In the genomic region with DNA sequence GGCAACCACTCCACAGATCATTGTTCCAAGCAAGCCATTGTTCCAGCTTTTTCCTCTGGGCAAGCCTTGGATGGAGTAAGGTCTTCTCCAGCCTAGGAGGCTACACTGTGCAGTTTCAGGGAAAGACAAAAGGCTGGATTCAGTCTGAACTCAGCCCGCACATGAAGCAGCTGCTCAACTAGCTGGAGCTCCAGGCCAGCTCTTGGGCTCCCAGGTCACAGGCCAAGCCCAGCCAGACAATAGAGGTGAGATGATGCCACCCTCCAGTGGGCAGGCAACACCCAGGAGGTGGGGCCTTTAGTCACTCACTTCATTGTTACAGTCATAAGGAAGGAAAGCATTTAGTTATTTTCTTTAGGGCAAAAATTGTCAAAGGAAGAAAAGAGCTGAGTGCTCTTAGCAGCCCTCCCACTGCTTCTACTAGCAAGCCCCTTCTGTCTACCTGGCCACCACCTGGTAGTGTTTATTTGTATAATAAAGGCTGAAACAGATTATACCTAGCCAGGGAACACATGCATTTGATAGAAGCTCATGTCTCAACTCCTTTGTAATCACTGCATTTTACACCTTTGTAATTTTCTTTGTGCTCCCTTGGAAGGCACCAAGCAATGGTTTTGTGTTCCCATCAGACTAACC, we compare ENCODE assay signal across 1 cellular context.
TF ChIP-seq lines count a peak whose summit lies in the region.

No MANE protein-coding gene starts in this region.

TF ChIP-seq in GM23338, 12 proteins besides CTCF, POLR2A, EP300 and RAD21 (continued from another document):
- no peak for TF ChIP-seq CREB1 (CRISPR knock-in tag; IDR thresholded peaks at IDR 0.05; ENCODE audit: low read depth)
- TF ChIP-seq, protein P1, sequence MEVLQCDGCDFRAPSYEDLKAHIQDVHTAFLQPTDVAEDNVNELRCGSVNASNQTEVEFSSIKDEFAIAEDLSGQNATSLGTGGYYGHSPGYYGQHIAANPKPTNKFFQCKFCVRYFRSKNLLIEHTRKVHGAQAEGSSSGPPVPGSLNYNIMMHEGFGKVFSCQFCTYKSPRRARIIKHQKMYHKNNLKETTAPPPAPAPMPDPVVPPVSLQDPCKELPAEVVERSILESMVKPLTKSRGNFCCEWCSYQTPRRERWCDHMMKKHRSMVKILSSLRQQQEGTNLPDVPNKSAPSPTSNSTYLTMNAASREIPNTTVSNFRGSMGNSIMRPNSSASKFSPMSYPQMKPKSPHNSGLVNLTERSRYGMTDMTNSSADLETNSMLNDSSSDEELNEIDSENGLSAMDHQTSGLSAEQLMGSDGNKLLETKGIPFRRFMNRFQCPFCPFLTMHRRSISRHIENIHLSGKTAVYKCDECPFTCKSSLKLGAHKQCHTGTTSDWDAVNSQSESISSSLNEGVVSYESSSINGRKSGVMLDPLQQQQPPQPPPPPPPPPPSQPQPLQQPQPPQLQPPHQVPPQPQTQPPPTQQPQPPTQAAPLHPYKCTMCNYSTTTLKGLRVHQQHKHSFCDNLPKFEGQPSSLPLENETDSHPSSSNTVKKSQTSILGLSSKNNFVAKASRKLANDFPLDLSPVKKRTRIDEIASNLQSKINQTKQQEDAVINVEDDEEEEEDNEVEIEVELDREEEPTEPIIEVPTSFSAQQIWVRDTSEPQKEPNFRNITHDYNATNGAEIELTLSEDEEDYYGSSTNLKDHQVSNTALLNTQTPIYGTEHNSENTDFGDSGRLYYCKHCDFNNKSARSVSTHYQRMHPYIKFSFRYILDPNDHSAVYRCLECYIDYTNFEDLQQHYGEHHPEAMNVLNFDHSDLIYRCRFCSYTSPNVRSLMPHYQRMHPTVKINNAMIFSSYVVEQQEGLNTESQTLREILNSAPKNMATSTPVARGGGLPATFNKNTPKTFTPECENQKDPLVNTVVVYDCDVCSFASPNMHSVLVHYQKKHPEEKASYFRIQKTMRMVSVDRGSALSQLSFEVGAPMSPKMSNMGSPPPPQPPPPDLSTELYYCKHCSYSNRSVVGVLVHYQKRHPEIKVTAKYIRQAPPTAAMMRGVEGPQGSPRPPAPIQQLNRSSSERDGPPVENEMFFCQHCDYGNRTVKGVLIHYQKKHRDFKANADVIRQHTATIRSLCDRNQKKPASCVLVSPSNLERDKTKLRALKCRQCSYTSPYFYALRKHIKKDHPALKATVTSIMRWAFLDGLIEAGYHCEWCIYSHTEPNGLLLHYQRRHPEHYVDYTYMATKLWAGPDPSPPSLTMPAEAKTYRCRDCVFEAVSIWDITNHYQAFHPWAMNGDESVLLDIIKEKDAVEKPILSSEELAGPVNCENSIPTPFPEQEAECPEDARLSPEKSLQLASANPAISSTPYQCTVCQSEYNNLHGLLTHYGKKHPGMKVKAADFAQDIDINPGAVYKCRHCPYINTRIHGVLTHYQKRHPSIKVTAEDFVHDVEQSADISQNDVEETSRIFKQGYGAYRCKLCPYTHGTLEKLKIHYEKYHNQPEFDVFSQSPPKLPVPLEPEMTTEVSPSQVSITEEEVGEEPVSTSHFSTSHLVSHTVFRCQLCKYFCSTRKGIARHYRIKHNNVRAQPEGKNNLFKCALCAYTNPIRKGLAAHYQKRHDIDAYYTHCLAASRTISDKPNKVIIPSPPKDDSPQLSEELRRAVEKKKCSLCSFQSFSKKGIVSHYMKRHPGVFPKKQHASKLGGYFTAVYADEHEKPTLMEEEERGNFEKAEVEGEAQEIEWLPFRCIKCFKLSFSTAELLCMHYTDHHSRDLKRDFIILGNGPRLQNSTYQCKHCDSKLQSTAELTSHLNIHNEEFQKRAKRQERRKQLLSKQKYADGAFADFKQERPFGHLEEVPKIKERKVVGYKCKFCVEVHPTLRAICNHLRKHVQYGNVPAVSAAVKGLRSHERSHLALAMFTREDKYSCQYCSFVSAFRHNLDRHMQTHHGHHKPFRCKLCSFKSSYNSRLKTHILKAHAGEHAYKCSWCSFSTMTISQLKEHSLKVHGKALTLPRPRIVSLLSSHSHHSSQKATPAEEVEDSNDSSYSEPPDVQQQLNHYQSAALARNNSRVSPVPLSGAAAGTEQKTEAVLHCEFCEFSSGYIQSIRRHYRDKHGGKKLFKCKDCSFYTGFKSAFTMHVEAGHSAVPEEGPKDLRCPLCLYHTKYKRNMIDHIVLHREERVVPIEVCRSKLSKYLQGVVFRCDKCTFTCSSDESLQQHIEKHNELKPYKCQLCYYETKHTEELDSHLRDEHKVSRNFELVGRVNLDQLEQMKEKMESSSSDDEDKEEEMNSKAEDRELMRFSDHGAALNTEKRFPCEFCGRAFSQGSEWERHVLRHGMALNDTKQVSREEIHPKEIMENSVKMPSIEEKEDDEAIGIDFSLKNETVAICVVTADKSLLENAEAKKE (CRISPR knock-in tag; IDR thresholded peaks at IDR 0.05), result no peak
- TF ChIP-seq NANOG (IDR thresholded peaks at IDR 0.05; ENCODE audit: borderline replicate concordance), result no peak
- TF ChIP-seq ZNF114 (CRISPR knock-in tag; IDR thresholded peaks at IDR 0.05), result no peak
- TF ChIP-seq POLR2AphosphoS5 (IDR thresholded peaks at IDR 0.05; ENCODE audit: low read depth), result no peak
- TF ChIP-seq JUNB (IDR thresholded peaks at IDR 0.05; ENCODE audit: unreplicated experiment), result no peak
